Comparison of ENCODE assay signal across 1 cellular context in the genomic region with DNA sequence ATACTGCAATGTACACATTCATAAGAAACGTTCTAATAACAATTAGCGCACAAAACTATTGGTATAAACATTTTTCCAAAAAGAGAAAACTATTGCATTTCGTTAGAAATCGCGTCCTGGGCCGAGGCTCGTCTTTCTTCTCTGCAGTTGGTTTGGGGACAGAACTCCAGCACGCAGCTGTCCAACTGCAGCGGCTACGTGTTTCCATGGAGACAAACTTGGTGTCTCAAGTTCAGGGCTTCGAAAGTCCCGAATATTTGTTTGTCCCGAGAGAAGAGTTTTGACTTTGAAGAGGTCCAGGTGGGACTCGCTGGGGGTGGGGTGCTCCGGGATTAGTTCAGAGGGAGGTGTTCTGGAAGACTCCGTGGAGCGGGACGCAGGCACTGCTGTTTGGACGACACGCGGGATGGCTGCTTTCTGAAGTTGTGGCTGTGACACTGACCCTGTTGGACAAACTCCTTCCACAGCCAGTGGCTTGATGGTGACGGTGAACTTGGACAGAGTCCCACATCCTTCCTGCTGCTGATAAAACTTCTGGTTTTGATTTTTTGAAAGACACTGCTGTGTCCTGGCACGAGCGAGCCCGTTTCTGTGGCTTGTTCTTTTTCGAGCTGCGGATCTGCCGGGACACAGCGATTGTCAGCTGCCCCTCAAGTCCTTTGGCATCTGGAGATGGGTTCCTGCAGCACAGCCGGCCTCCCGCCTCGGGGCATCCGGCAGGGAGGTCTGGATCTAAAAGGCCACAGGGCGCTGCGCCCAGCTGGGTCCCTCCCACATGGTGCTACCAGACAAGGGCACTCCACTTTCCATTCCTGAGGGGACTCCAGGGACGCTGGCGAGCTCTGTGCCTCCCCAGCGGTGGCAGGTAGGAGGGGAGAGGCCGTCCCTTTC.
TF ChIP-seq lines count a peak whose summit lies in the region.

No MANE protein-coding gene starts in this region.

TF ChIP-seq in HepG2, 621 proteins besides CTCF, POLR2A, EP300 and RAD21 (continued from another document):
- TF ChIP-seq, protein P1, sequence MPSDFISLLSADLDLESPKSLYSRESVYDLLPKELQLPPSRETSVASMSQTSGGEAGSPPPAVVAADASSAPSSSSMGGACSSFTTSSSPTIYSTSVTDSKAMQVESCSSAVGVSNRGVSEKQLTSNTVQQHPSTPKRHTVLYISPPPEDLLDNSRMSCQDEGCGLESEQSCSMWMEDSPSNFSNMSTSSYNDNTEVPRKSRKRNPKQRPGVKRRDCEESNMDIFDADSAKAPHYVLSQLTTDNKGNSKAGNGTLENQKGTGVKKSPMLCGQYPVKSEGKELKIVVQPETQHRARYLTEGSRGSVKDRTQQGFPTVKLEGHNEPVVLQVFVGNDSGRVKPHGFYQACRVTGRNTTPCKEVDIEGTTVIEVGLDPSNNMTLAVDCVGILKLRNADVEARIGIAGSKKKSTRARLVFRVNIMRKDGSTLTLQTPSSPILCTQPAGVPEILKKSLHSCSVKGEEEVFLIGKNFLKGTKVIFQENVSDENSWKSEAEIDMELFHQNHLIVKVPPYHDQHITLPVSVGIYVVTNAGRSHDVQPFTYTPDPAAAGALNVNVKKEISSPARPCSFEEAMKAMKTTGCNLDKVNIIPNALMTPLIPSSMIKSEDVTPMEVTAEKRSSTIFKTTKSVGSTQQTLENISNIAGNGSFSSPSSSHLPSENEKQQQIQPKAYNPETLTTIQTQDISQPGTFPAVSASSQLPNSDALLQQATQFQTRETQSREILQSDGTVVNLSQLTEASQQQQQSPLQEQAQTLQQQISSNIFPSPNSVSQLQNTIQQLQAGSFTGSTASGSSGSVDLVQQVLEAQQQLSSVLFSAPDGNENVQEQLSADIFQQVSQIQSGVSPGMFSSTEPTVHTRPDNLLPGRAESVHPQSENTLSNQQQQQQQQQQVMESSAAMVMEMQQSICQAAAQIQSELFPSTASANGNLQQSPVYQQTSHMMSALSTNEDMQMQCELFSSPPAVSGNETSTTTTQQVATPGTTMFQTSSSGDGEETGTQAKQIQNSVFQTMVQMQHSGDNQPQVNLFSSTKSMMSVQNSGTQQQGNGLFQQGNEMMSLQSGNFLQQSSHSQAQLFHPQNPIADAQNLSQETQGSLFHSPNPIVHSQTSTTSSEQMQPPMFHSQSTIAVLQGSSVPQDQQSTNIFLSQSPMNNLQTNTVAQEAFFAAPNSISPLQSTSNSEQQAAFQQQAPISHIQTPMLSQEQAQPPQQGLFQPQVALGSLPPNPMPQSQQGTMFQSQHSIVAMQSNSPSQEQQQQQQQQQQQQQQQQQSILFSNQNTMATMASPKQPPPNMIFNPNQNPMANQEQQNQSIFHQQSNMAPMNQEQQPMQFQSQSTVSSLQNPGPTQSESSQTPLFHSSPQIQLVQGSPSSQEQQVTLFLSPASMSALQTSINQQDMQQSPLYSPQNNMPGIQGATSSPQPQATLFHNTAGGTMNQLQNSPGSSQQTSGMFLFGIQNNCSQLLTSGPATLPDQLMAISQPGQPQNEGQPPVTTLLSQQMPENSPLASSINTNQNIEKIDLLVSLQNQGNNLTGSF (CRISPR knock-in tag; IDR thresholded peaks at IDR 0.05), result no peak
